ENCODE assay signal across 8 cellular contexts in genomic region chr2:173884403-173884802, GRCh38.
DNase-seq lines count a peak whose midpoint lies in the region; ATAC-seq, FAIRE-seq and TF ChIP-seq lines count a peak whose summit lies in the region.

No MANE protein-coding gene starts in this region.

- WGBS in H1 (ENCODE audit: extremely low coverage in 1 of 2, insufficient coverage in 1 of 2, insufficient read length in 1 of 2, insufficient replicate concordance in 2 of 2, low coverage in 1 of 2, low lambda C conversion rate in 2 of 2, missing lambda C conversion rate in 1 of 2), 2 experiments = 72% methylated on average over 1 of the region's 1 CpG; no CpG with 5 or more reads in 1 of the 2 experiments

- H4K91ac ChIP-seq in H1 (replicated peaks; ENCODE audit: insufficient read length, low read length) = no peak overlapping the region

- no peaks in the 10 kb centered on the region for H3K79me1 ChIP-seq in H1 (ENCODE audit: low read depth, low read length)

- H3K27me3 ChIP-seq in H1 (replicated peaks in 1 of 4; ENCODE audit: control insufficient read depth in 3 of 4, extremely low read depth in 1 of 4, insufficient read depth in 3 of 4, low read length in 3 of 4) = no peaks in the 10 kb centered on the region

- H4K8ac ChIP-seq in H1 (ENCODE audit: extremely low read depth, insufficient read depth, low read length) = no peak overlapping the region

- H3K4ac ChIP-seq in H1 (replicated peaks; ENCODE audit: insufficient read length, low read depth, low read length) = no peak overlapping the region

- H3K56ac ChIP-seq in H1 (replicated peaks; ENCODE audit: insufficient read length, low read depth, low read length) = no peak overlapping the region

- no peak overlapping the region for H2BK12ac ChIP-seq in H1 (ENCODE audit: low read depth, low read length)

- H4K5ac ChIP-seq in H1 (ENCODE audit: insufficient read length, low read depth, low read length) = no peak overlapping the region

- CTCF ChIA-PET in H1 (lab: Charles Lee; ENCODE audit: partially characterized antibody) = interaction anchor here (0.6 to 2.4 kb wide), 25 partner anchors 9 to 1327 kb away, joined by 3 to 9 read pairs (median 3); no protein-coding TSS in a partner anchor

- no peak overlapping the region for H2BK5ac ChIP-seq in H1 (ENCODE audit: low read depth, low read length)

- no peaks in the 10 kb centered on the region for H3K36me3 ChIP-seq in H1 (ENCODE audit: control insufficient read depth in 2 of 4, insufficient read depth in 4 of 4, low read length in 3 of 4)

- H2AFZ ChIP-seq in H1 (ENCODE audit: low read length) = no peak overlapping the region

- no peaks in the 10 kb centered on the region for H3K4me1 ChIP-seq in H1 (replicated peaks in 1 of 4; ENCODE audit: control insufficient read depth in 3 of 4, insufficient read depth in 4 of 4, low read length in 3 of 4)

- POLR2A ChIA-PET in H1 (lab: Charles Lee; ENCODE audit: partially characterized antibody) = no interaction called here

- H3K27ac ChIP-seq in H1 (ENCODE audit: low read depth, low read length) = no peak overlapping the region

- no peak for ATAC-seq in HG03469 (IDR thresholded peaks at IDR 0.05; ENCODE audit: unreplicated experiment)
- ATAC-seq in HG03432 (IDR thresholded peaks at IDR 0.05; ENCODE audit: unreplicated experiment) = no peak

- no peak overlapping the region for H2BK20ac ChIP-seq in H1 (ENCODE audit: low read length)

- no peak overlapping the region for H2BK120ac ChIP-seq in H1 (replicated peaks; ENCODE audit: low read depth, low read length)

- no peaks in the 10 kb centered on the region for H4K20me1 ChIP-seq in H1 (replicated peaks in 1 of 2; ENCODE audit: control insufficient read depth in 1 of 2, insufficient read depth in 2 of 2, low read length in 2 of 2)

- H3K9ac ChIP-seq in H1 (replicated peaks in 1 of 4; ENCODE audit: extremely low read depth in 1 of 4, low read depth in 3 of 4, low read length in 3 of 4) = no peak overlapping the region

- TF ChIP-seq POLR2A in H1 (IDR thresholded peaks at IDR 0.05; ENCODE audit: control extremely low read depth in 1 of 2, low read depth in 2 of 2, low read length in 2 of 2) = no peak

- FAIRE-seq in H1 (lab: Jason Lieb, UNC) = no peak

- no peaks in the 10 kb centered on the region for H3K23me2 ChIP-seq in H1 (ENCODE audit: low read depth, low read length)

- no peak overlapping the region for H3K23ac ChIP-seq in H1 (ENCODE audit: insufficient read length)

- no peak overlapping the region for H3K4me2 ChIP-seq in H1 (ENCODE audit: insufficient read depth in 1 of 2, low read depth in 2 of 2, low read length in 2 of 2)

- no peak for TF ChIP-seq EP300 in H1 (IDR thresholded peaks at IDR 0.05; ENCODE audit: borderline replicate concordance in 1 of 2, low read depth in 2 of 2, low read length in 2 of 2)

- H3K14ac ChIP-seq in H1 (ENCODE audit: insufficient read length) = no peak overlapping the region

- H2AK5ac ChIP-seq in H1 (ENCODE audit: low read depth, low read length) = no peak overlapping the region

- H3K79me2 ChIP-seq in H1 (ENCODE audit: control insufficient read depth in 1 of 2, insufficient read depth in 2 of 2, low read length in 2 of 2) = no peaks in the 10 kb centered on the region

- H3K9me3 ChIP-seq in H1 (ENCODE audit: insufficient read depth in 2 of 2, low read depth in 1 of 2, low read length in 1 of 2) = peaks cover 4 to 8% of the 10 kb centered on the region in 2 experiments

- TF ChIP-seq CTCF in GM12872 (IDR thresholded peaks at IDR 0.05; ENCODE audit: insufficient read depth, low read depth, low read length) = peak; percentile 56
- TF ChIP-seq CTCF in H1 (IDR thresholded peaks at IDR 0.05; ENCODE audit: control extremely low read depth in 1 of 3, insufficient read depth in 1 of 3, low read depth in 1 of 3, low read length in 3 of 3) = peak; percentile 70 to 79 (median 73)

- H3K18ac ChIP-seq in H1 (ENCODE audit: extremely low read depth, low read length) = no peak overlapping the region; the same call in 1 of the 2 replicates

- H2BK15ac ChIP-seq in H1 (ENCODE audit: low read length) = no peak overlapping the region

- peak; percentile 45 for DNase-seq in AG08396 (ENCODE audit: low spot score)
- peak; percentile 34 for DNase-seq in SK-N-DZ (ENCODE audit: low spot score)
- DNase-seq in H1 (ENCODE audit: low read depth in 1 of 2, low spot score in 2 of 2) = no peak
- DNase-seq in myocyte (ENCODE audit: low read depth) = peak; percentile 61
- DNase-seq in DMS153 (lab: John Stamatoyannopoulos, UW) = no peak

- peak; percentile 60 to 77 for TF ChIP-seq RAD21 in H1 (IDR thresholded peaks at IDR 0.05 in 1 of 2, conservative IDR thresholded peaks at IDR 0.05 in 1 of 2; ENCODE audit: low read depth in 2 of 2, low read length in 2 of 2)

- no peak overlapping the region for H3K4me3 ChIP-seq in H1 (ENCODE audit: extremely low read depth in 1 of 4, insufficient read depth in 2 of 4, low read depth in 3 of 4, low read length in 4 of 4)

TF ChIP-seq in H1, 55 proteins besides CTCF, POLR2A, EP300 and RAD21:
- TF ChIP-seq HDAC2 (IDR thresholded peaks at IDR 0.05; ENCODE audit: borderline replicate concordance in 1 of 2, low read depth in 2 of 2, low read length in 2 of 2) (no peak), NANOG (IDR thresholded peaks at IDR 0.05; ENCODE audit: insufficient read depth, low read depth, low read length, poor library complexity, severe bottlenecking) (no peak), SIX5 (IDR thresholded peaks at IDR 0.05; ENCODE audit: low read depth, low read length) (no peak), CBX8 (IDR thresholded peaks at IDR 0.05; ENCODE audit: borderline replicate concordance, low read depth, low read length) (no peak), FOSL1 (IDR thresholded peaks at IDR 0.05; ENCODE audit: insufficient read depth, low read depth, low read length) (no peak), KDM4A (IDR thresholded peaks at IDR 0.05; ENCODE audit: low read depth, low read length, severe bottlenecking) (no peak), SAP30 (IDR thresholded peaks at IDR 0.05; ENCODE audit: insufficient read depth, insufficient replicate concordance, low read length) (no peak), CREB1 (IDR thresholded peaks at IDR 0.05) (no peak), SIRT6 (IDR thresholded peaks at IDR 0.05; ENCODE audit: low read length) (no peak)

Comparison
In these comparisons a context has a peak if more than half of its experiments do, and no peak if none do; other contexts are left out.
1. DNase-seq: peak in AG08396 (single experiment), SK-N-DZ (single experiment) and myocyte (single experiment); none in H1 (0 of 2) and DMS153 (single experiment).